ENCODE assay signal across 10 cellular contexts in the genomic region with DNA sequence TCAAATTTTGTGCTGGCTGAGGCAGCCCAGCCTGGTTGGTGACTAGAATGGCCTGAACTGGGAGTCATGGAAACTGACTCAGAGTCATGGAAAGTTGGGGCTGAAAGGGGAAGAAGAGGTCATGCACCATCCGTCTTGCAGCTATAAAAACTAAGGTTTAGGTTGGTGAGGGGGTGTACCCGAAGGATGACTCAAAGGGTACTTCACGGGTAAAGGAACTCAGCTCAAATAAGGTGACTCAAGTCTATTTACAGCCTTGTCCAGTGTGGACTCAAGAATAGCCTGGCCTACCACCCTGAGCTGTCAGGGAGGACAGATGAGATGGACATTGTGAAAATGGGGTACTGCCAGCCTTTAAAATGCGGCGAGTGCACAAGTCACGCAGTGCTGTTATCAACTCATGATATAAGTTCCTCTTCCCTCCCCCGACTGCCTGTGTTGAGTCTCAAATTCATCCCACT. TPM values are rescaled to one million over a fixed set of nuclear protein-coding genes. Genes with fewer than 3 reads are reported as not detected.
A peak's percentile ranks its signal among the peaks of the same experiment; 100 is the strongest.
DNase-seq lines count a peak whose midpoint lies in the region; ATAC-seq and TF ChIP-seq lines count a peak whose summit lies in the region.
"Had no signal": no experiment of that assay in that cellular context is flagged by ENCODE, and none has a peak within 500 bp of the region (broad histone marks: within the 10 kb centered on the region; RNA-seq: fewer than 3 reads in every experiment).

No MANE protein-coding gene starts in this region.

- no peaks in the 10 kb centered on the region for H3K27me3 ChIP-seq in right cardiac atrium (ENCODE audit: control insufficient read depth, insufficient read depth)
- H3K27me3 ChIP-seq in uterus = no peaks in the 10 kb centered on the region
- no peaks in the 10 kb centered on the region for H3K27me3 ChIP-seq in prostate gland (replicated peaks; ENCODE audit: insufficient read depth)
- 0 out of 2 replicates have a peak, but pooled peaks cover 3% of the 10 kb centered on the region for H3K27me3 ChIP-seq in GM23338 (ENCODE audit: insufficient read depth)

- H2AFZ ChIP-seq in GM23338 = no peak overlapping the region

- peaks cover 18% of the 10 kb centered on the region; the same call in 2 of the 3 replicates for H3K36me3 Mint-ChIP-seq in GM23338 (ENCODE audit: low read depth)

- TF ChIP-seq CTCF in NB4 (IDR thresholded peaks at IDR 0.05; ENCODE audit: low read depth, low read length) (no peak), uterus (IDR thresholded peaks at IDR 0.05) (no peak), prostate gland (IDR thresholded peaks at IDR 0.05) (no peak), GM23338 (conservative IDR thresholded peaks at IDR 0.05; ENCODE audit: low read depth in 2 of 2) (no peak)

- H3K4me1 Mint-ChIP-seq in GM23338 = no peaks in the 10 kb centered on the region

- peaks cover 11% of the 10 kb centered on the region for H3F3A ChIP-seq in GM23338 (replicated peaks; ENCODE audit: low read depth)

- DNase-seq in ACHN (peak; percentile 87), NB4 (ENCODE audit: low read depth) (peak; percentile 82), right cardiac atrium (no peak), uterus (no peak), prostate gland (ENCODE audit: low spot score) (no peak), NCI-H2029 treated with DMSO at 0.1 percent for 48 hours (lab: John Stamatoyannopoulos, UW) (no peak), GM23338 (ENCODE audit: low spot score) (no peak)

- H3K4me3 ChIP-seq in NB4 (ENCODE audit: low read depth, low read length) (no peak overlapping the region), right cardiac atrium (ENCODE audit: low read length) (no peak overlapping the region), uterus (no peak overlapping the region), prostate gland (no peak overlapping the region), GM23338 (no peak overlapping the region)

- H3K4me1 ChIP-seq in right cardiac atrium (ENCODE audit: control insufficient read depth, insufficient read depth, low read length) (peaks cover 3% of the 10 kb centered on the region), uterus (no peaks in the 10 kb centered on the region), prostate gland (replicated peaks) (no peaks in the 10 kb centered on the region), GM23338 (ENCODE audit: insufficient read depth) (no peaks in the 10 kb centered on the region)

- no peak overlapping the region for H3K4me3 Mint-ChIP-seq in GM23338
- H3K4me3 Mint-ChIP-seq: T-helper 1 cell treated with Interleukin-12 subunit alpha and Interleukin-12 subunit beta and Interleukin-4 antibody, amounts not matched to agents 30 μg/mL and 1 μg/mL, for 36 hours had no signal

- H3K27ac Mint-ChIP-seq in GM23338 = no peak overlapping the region
- H3K27ac Mint-ChIP-seq: T-helper 1 cell treated with Interleukin-12 subunit alpha and Interleukin-12 subunit beta and Interleukin-4 antibody, amounts not matched to agents 30 μg/mL and 1 μg/mL, for 36 hours had no signal

- H3K27ac ChIP-seq in right cardiac atrium (ENCODE audit: low read length) (no peak overlapping the region), uterus (no peak overlapping the region), prostate gland (no peak overlapping the region), GM23338 (ENCODE audit: low read depth) (no peak overlapping the region)

- in situ Hi-C loops in ACHN (cut with HindIII; ENCODE audit: low pct_ligation_motif_present, low pct_unique_long_range_greater_than_20kb, low sequenced_read_pairs) = no loop called here

- TF ChIP-seq POLR2A in NB4 (IDR thresholded peaks at IDR 0.05; ENCODE audit: extremely low read depth, insufficient read length) = no peak
- TF ChIP-seq POLR2A in uterus (IDR thresholded peaks at IDR 0.05) = no peak
- TF ChIP-seq POLR2A in prostate gland (IDR thresholded peaks at IDR 0.05) = no peak

- no peaks in the 10 kb centered on the region for H3K9me3 ChIP-seq in right cardiac atrium (ENCODE audit: control insufficient read depth, low read length)
- no peaks in the 10 kb centered on the region for H3K9me3 ChIP-seq in uterus
- no peaks in the 10 kb centered on the region for H3K9me3 ChIP-seq in prostate gland

- ATAC-seq in GM19372 (IDR thresholded peaks at IDR 0.05; ENCODE audit: low read depth, unreplicated experiment) = peak; percentile 47
- ATAC-seq in right cardiac atrium = peak; percentile 19 to 29
- ATAC-seq in GM23338 = no peak

- H3K27me3 Mint-ChIP-seq in GM23338 (ENCODE audit: insufficient read depth, low read depth, poor library complexity) = peaks cover 15% of the 10 kb centered on the region

- H3K4me2 ChIP-seq in GM23338 = no peak overlapping the region

- H3K36me3 ChIP-seq in uterus (no peaks in the 10 kb centered on the region), prostate gland (no peaks in the 10 kb centered on the region), GM23338 (ENCODE audit: insufficient read depth) (no peaks in the 10 kb centered on the region)

- peaks cover 10% of the 10 kb centered on the region; the same call in 1 of the 2 replicates for H3K9me2 ChIP-seq in GM23338 (ENCODE audit: insufficient read depth)

- 48% methylated on average over 7 of the region's 7 CpGs for WGBS in right cardiac atrium
- WGBS in prostate gland = 70% methylated on average over 7 of the region's 7 CpGs

- peaks cover 33% of the 10 kb centered on the region for H3K9me3 Mint-ChIP-seq in GM23338

- H3K79me2 ChIP-seq in GM23338 (replicated peaks; ENCODE audit: insufficient read depth) = no peaks in the 10 kb centered on the region

- H4K20me1 ChIP-seq in GM23338 (replicated peaks; ENCODE audit: insufficient read depth) = no peaks in the 10 kb centered on the region

- intact Hi-C loops in right cardiac atrium (cut with DNase I) (no loop called here), uterus (cut with DNase I; ENCODE audit: low total_unique reads) (no loop called here), prostate gland (cut with DNase I) (no loop called here)

TF ChIP-seq in GM23338, 12 proteins besides CTCF, POLR2A, EP300 and RAD21:
- TF ChIP-seq, protein P1, sequence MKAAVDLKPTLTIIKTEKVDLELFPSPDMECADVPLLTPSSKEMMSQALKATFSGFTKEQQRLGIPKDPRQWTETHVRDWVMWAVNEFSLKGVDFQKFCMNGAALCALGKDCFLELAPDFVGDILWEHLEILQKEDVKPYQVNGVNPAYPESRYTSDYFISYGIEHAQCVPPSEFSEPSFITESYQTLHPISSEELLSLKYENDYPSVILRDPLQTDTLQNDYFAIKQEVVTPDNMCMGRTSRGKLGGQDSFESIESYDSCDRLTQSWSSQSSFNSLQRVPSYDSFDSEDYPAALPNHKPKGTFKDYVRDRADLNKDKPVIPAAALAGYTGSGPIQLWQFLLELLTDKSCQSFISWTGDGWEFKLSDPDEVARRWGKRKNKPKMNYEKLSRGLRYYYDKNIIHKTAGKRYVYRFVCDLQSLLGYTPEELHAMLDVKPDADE (IDR thresholded peaks at IDR 0.05) = no peak
- TF ChIP-seq, protein P2, sequence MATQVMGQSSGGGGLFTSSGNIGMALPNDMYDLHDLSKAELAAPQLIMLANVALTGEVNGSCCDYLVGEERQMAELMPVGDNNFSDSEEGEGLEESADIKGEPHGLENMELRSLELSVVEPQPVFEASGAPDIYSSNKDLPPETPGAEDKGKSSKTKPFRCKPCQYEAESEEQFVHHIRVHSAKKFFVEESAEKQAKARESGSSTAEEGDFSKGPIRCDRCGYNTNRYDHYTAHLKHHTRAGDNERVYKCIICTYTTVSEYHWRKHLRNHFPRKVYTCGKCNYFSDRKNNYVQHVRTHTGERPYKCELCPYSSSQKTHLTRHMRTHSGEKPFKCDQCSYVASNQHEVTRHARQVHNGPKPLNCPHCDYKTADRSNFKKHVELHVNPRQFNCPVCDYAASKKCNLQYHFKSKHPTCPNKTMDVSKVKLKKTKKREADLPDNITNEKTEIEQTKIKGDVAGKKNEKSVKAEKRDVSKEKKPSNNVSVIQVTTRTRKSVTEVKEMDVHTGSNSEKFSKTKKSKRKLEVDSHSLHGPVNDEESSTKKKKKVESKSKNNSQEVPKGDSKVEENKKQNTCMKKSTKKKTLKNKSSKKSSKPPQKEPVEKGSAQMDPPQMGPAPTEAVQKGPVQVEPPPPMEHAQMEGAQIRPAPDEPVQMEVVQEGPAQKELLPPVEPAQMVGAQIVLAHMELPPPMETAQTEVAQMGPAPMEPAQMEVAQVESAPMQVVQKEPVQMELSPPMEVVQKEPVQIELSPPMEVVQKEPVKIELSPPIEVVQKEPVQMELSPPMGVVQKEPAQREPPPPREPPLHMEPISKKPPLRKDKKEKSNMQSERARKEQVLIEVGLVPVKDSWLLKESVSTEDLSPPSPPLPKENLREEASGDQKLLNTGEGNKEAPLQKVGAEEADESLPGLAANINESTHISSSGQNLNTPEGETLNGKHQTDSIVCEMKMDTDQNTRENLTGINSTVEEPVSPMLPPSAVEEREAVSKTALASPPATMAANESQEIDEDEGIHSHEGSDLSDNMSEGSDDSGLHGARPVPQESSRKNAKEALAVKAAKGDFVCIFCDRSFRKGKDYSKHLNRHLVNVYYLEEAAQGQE (IDR thresholded peaks at IDR 0.05; ENCODE audit: unreplicated experiment) = no peak

RNA-seq across cellular contexts. Expression of a gene that starts 18.6 kb away (rescaled TPM):
- total RNA-seq in right cardiac atrium = under 1 TPM in 1 of 4 donors, not detected in 3; 0.09 TPM
- 0.09 TPM for polyA plus RNA-seq in right cardiac atrium
- under 1 TPM in 2 of 4 donors, not detected in 2; 0.48 to 0.59 TPM for total RNA-seq in uterus
- total RNA-seq in prostate gland = under 1 TPM; 0.64 to 0.80 TPM
- total RNA-seq in GM23338 (2014; rRNA removed; shearing (Covaris generic)) = not detected in 2 replicates
- not detected in 2 replicates for polyA plus RNA-seq in GM23338 (2016; fragmentation: Nextera tagmentation; extraction: Ambion mirVana)

RNA-seq across cellular contexts. Expression of a gene that starts 33.3 kb away (rescaled TPM):
- total RNA-seq in right cardiac atrium = 1 to 10 TPM in 3 of 4 donors, under 1 TPM in 1; 0.62 to 2.1 (median 1.5) TPM
- 0.11 TPM for polyA plus RNA-seq in right cardiac atrium
- total RNA-seq in uterus = under 1 TPM in 2 of 4 donors, not detected in 2; 0.21 to 0.27 TPM
- total RNA-seq in prostate gland = 1 to 10 TPM in 1 of 2 donors, not detected in 1; 1.5 TPM
- total RNA-seq in GM23338 (2014; rRNA removed; shearing (Covaris generic)) = not detected in 2 replicates
- polyA plus RNA-seq in GM23338 (2016; fragmentation: Nextera tagmentation; extraction: Ambion mirVana) = not detected in 2 replicates

RNA-seq across cellular contexts. Expression of a gene that starts 46.2 kb away (rescaled TPM):
- total RNA-seq in right cardiac atrium (1 to 10 TPM; 4.8 to 5.7 (median 5.4) TPM), uterus (10 to 100 TPM in 1 of 4 donors, 1 to 10 TPM in 2, not detected in 1; 3.2 to 10.9 (median 4.0) TPM), prostate gland (1 to 10 TPM; 2.1 to 4.1 TPM)
- polyA plus RNA-seq in right cardiac atrium (2.2 TPM), GM23338 (2016; fragmentation: Nextera tagmentation; extraction: Ambion mirVana) (0.37 and 0.54 TPM in 2 replicates)
- 0.45 and 0.70 TPM in 2 replicates for total RNA-seq in GM23338 (2014; rRNA removed; shearing (Covaris generic))

RNA-seq across cellular contexts. Expression of a gene that starts 54.7 kb away (rescaled TPM):
- total RNA-seq in right cardiac atrium (not detected), uterus (not detected), prostate gland (not detected)
- polyA plus RNA-seq in right cardiac atrium (not detected), GM23338 (2016; fragmentation: Nextera tagmentation; extraction: Ambion mirVana) (not detected in 2 replicates)
- not detected in 2 replicates for total RNA-seq in GM23338 (2014; rRNA removed; shearing (Covaris generic))
- total RNA-seq: temporal lobe had no signal

Comparison
In these comparisons a context has a peak if more than half of its experiments do, and no peak if none do; other contexts are left out.
1. DNase-seq: peak in ACHN (single experiment) and NB4 (single experiment); none in right cardiac atrium (0 of 3), uterus (0 of 2), prostate gland (single experiment), NCI-H2029 treated with DMSO at 0.1 percent for 48 hours (single experiment) and GM23338 (single experiment).